ENCODE assay signal across 17 cellular contexts in genomic region chr10:61188691-61189090, GRCh38.
A peak's percentile ranks its signal among the peaks of the same experiment; 100 is the strongest.
DNase-seq lines count a peak whose midpoint lies in the region.
"Had no signal": no experiment of that assay in that cellular context is flagged by ENCODE, and none has a peak within 500 bp of the region (broad histone marks: within the 10 kb centered on the region; RNA-seq: fewer than 3 reads in every experiment).

No MANE protein-coding gene starts in this region.

- no peak overlapping the region for H3K27ac Mint-ChIP-seq in T-helper 2 cell treated with Interferon-gamma antibody and Interleukin-4, amounts not matched to agents 5 μg/mL and 100 μg/mL, for 36 hours
- H3K27ac Mint-ChIP-seq: CD14-positive monocyte had no signal

- no peaks in the 10 kb centered on the region for H3K36me3 Mint-ChIP-seq in T-helper 2 cell treated with Interferon-gamma antibody and Interleukin-4, amounts not matched to agents 5 μg/mL and 100 μg/mL, for 36 hours (ENCODE audit: low read depth)
- H3K36me3 Mint-ChIP-seq: CD14-positive monocyte had no signal

- no peak overlapping the region for H3K4me3 Mint-ChIP-seq in T-helper 2 cell treated with Interferon-gamma antibody and Interleukin-4, amounts not matched to agents 5 μg/mL and 100 μg/mL, for 36 hours
- H3K4me3 Mint-ChIP-seq: CD14-positive monocyte, H9 had no signal

- DNase-seq in DMS153 (lab: John Stamatoyannopoulos, UW) = peak; percentile 32
- DNase-seq in H4 (ENCODE audit: low spot score) = peak; percentile 30
- DNase-seq in SK-MEL-5 (ENCODE audit: low read depth, low spot score) = peak; percentile 10
- DNase-seq in iPS-NIHi7 (ENCODE audit: extremely low spot score) = peak; percentile 13
- no peak for DNase-seq in T-helper 2 cell treated with Interferon-gamma antibody and Interleukin-4, amounts not matched to agents 5 μg/mL and 100 μg/mL, for 36 hours (ENCODE audit: low spot score)
- no peak for DNase-seq in AML-193 (lab: John Stamatoyannopoulos, UW)
- no peak for DNase-seq in NCI-H2107 (lab: John Stamatoyannopoulos, UW)
- DNase-seq: DMS 273 treated with DMSO at 0.1 percent for 48 hours, EL, H9, MV-4-11, NCI-H2029, NCI-H226, NCI-H524 treated with DMSO at 0.1 percent for 48 hours, SJCRH30, SW 1271 had no signal

- H3K4me1 Mint-ChIP-seq in T-helper 2 cell treated with Interferon-gamma antibody and Interleukin-4, amounts not matched to agents 5 μg/mL and 100 μg/mL, for 36 hours (ENCODE audit: low read depth) = no peaks in the 10 kb centered on the region
- H3K4me1 Mint-ChIP-seq: CD14-positive monocyte had no signal

- no peaks in the 10 kb centered on the region for H3K27me3 Mint-ChIP-seq in T-helper 2 cell treated with Interferon-gamma antibody and Interleukin-4, amounts not matched to agents 5 μg/mL and 100 μg/mL, for 36 hours (ENCODE audit: low read depth)

- no peaks in the 10 kb centered on the region for H3K9me3 Mint-ChIP-seq in T-helper 2 cell treated with Interferon-gamma antibody and Interleukin-4, amounts not matched to agents 5 μg/mL and 100 μg/mL, for 36 hours

- in situ Hi-C loops in SK-MEL-5 (cut with HindIII; ENCODE audit: low pct_unique_long_range_greater_than_20kb, low sequenced_read_pairs) = no loop called here

Comparison
In these comparisons a context has a peak if more than half of its experiments do, and no peak if none do; other contexts are left out.
1. DNase-seq: peak in DMS153 (single experiment), H4 (single experiment), SK-MEL-5 (single experiment) and iPS-NIHi7 (single experiment); none in T-helper 2 cell treated with Interferon-gamma antibody and Interleukin-4, amounts not matched to agents 5 μg/mL and 100 μg/mL, for 36 hours (single experiment), AML-193 (0 of 2) and NCI-H2107 (single experiment).